Comparison of ENCODE assay signal across 13 cellular contexts in genomic region chr5:157484768-157485167, GRCh38. TPM values are rescaled to one million over a fixed set of nuclear protein-coding genes. Genes with fewer than 3 reads are reported as not detected.
DNase-seq lines count a peak whose midpoint lies in the region; ATAC-seq and TF ChIP-seq lines count a peak whose summit lies in the region.
"Had no signal": no experiment of that assay in that cellular context is flagged by ENCODE, and none has a peak within 500 bp of the region (broad histone marks: within the 10 kb centered on the region; RNA-seq: fewer than 3 reads in every experiment).

No MANE protein-coding gene starts in this region.

- peaks cover 89% of the 10 kb centered on the region for H3K4me1 ChIP-seq in DOHH2 (ENCODE audit: control insufficient read depth, low read length)
- peaks cover 0 to 39% (median 15%) of the 10 kb centered on the region in 4 donors for H3K4me1 ChIP-seq in stomach
- H3K4me1 ChIP-seq in foreskin keratinocyte = no peaks in the 10 kb centered on the region
- H3K4me1 ChIP-seq: SJCRH30 had no signal

- no peaks in the 10 kb centered on the region for H3K9me3 ChIP-seq in DOHH2 (ENCODE audit: control insufficient read depth, insufficient read depth, low read length)
- H3K9me3 ChIP-seq in stomach = no peaks in the 10 kb centered on the region
- H3K9me3 ChIP-seq: SJCRH30 had no signal

- no peaks in the 10 kb centered on the region for H4K20me1 ChIP-seq in DOHH2 (ENCODE audit: control insufficient read depth, insufficient read depth, low read depth, low read length)

- intact Hi-C loops in stomach (cut with DNase I; ENCODE audit: low total_unique reads) = no loop called here

- TF ChIP-seq CTCF in DOHH2 (IDR thresholded peaks at IDR 0.05; ENCODE audit: low read depth, low read length, poor library complexity, severe bottlenecking) (no peak), foreskin fibroblast (IDR thresholded peaks at IDR 0.05; ENCODE audit: low read depth, low read length) (no peak), stomach (IDR thresholded peaks at IDR 0.05) (no peak), foreskin keratinocyte (conservative IDR thresholded peaks at IDR 0.05) (no peak)

- H3K36me3 ChIP-seq in DOHH2 (ENCODE audit: control insufficient read depth, low read length) (peaks cover 90% of the 10 kb centered on the region), stomach (peaks cover 15 to 95% (median 73%) of the 10 kb centered on the region in 4 donors)

- TF ChIP-seq POLR2A in stomach (IDR thresholded peaks at IDR 0.05) = no peak

- ATAC-seq in HG02885 (IDR thresholded peaks at IDR 0.05; ENCODE audit: poor library complexity, unreplicated experiment) (no peak), foreskin keratinocyte (no peak)
- ATAC-seq: activated naive CD4-positive, alpha-beta T cell treated with anti-CD3 and anti-CD28 coated beads, Interleukin-2, amount 50 U/mL, for 72 hours had no signal

- DNase-seq in NOMO-1 treated with DMSO at 0.1 percent for 48 hours (lab: John Stamatoyannopoulos, UW; ENCODE audit: unreplicated experiment) = peak; percentile 78
- DNase-seq in foreskin fibroblast = peak; percentile 40 to 64
- peak; percentile 43 for DNase-seq in putamen (ENCODE audit: low spot score)
- DNase-seq in middle frontal gyrus (ENCODE audit: extremely low spot score, low spot score) = no peak
- DNase-seq in stomach = no peak
- DNase-seq in foreskin keratinocyte = no peak
- DNase-seq: activated CD4-positive, alpha-beta T cell treated with anti-CD3 and anti-CD28 coated beads, Interleukin-2, amount 50 U/mL, for 1 hour; stimulated activated naive CD4-positive, alpha-beta T cell had no signal

- H3K79me2 ChIP-seq in DOHH2 (ENCODE audit: control insufficient read depth, low read length) = peaks cover 16% of the 10 kb centered on the region

- H3F3A ChIP-seq in DOHH2 (ENCODE audit: control insufficient read depth, insufficient read depth) = peaks cover 20% of the 10 kb centered on the region

- H3K4me3 ChIP-seq in DOHH2 (ENCODE audit: low read length) (no peak overlapping the region), foreskin fibroblast (ENCODE audit: low read depth in 1 of 2, low read length in 2 of 2) (no peak overlapping the region), stomach (no peak overlapping the region)
- H3K4me3 ChIP-seq: SJCRH30 had no signal

- peak overlapping the region; percentile 99 for H3K27ac ChIP-seq in DOHH2 (ENCODE audit: low read depth, low read length)
- H3K27ac ChIP-seq in stomach = peak overlapping the region in 2 of 5 donors; percentile 34 to 53
- no peak overlapping the region for H3K27ac ChIP-seq in foreskin keratinocyte
- H3K27ac ChIP-seq: SJCRH30 had no signal

- H3K4me2 ChIP-seq in DOHH2 (ENCODE audit: low read length) = peak overlapping the region; percentile 94

- H3K27me3 ChIP-seq in DOHH2 (ENCODE audit: control insufficient read depth, low read length) = no peaks in the 10 kb centered on the region
- H3K27me3 ChIP-seq in stomach = no peaks in the 10 kb centered on the region
- no peaks in the 10 kb centered on the region for H3K27me3 ChIP-seq in foreskin keratinocyte
- H3K27me3 ChIP-seq: SJCRH30 had no signal

- 64 to 82% (median 74%) methylated on average over 5 of the region's 5 CpGs for WGBS in stomach, 5 donors

- TF ChIP-seq EP300 in stomach (IDR thresholded peaks at IDR 0.05) = no peak

- H3K9me2 ChIP-seq in DOHH2 (replicated peaks; ENCODE audit: control insufficient read depth, low read length) = no peaks in the 10 kb centered on the region

RNA-seq across cellular contexts. Expression of gene NIPAL4, which starts 24.8 kb away (rescaled TPM):
- total RNA-seq in stomach (1 to 10 TPM in 3 of 5 donors, under 1 TPM in 1, not detected in 1; 0.58 to 8.3 (median 4.6) TPM), foreskin keratinocyte (5.6 and 13.0 TPM in 2 replicates)
- polyA plus RNA-seq in stomach (1 to 10 TPM in 2 of 3 donors, under 1 TPM in 1; 0.19 to 4.0 (median 1.2) TPM), foreskin keratinocyte (4.7 and 8.6 TPM in 2 replicates)
- total RNA-seq: dermis microvascular lymphatic vessel endothelial cell, SJCRH30 had no signal

Comparison
In these comparisons a context has a peak if more than half of its experiments do, and no peak if none do; other contexts are left out.
1. DNase-seq: peak in NOMO-1 treated with DMSO at 0.1 percent for 48 hours (single experiment), foreskin fibroblast (2 of 2) and putamen (single experiment); none in middle frontal gyrus (single experiment), stomach (single experiment) and foreskin keratinocyte (0 of 2).